Comparison of ENCODE assay signal across 30 cellular contexts in genomic region chr1:28364888-28365287, GRCh38.
"Had no signal": no experiment of that assay in that cellular context is flagged by ENCODE, and none has a peak within 500 bp of the region (broad histone marks: within the 10 kb centered on the region; RNA-seq: fewer than 3 reads in every experiment).

No MANE protein-coding gene starts in this region.

- H3K4me1 ChIP-seq: breast epithelium, colonic mucosa had no signal

- H3K27me3 Mint-ChIP-seq: activated B cell treated with CpG ODN at 0.5 μM for 24 hours; activated CD8-positive, alpha-beta T cell treated with anti-CD3 and anti-CD28 coated beads for 36 hours; activated naive CD8-positive, alpha-beta T cell; activated T-helper 17 cell treated with anti-CD3 and anti-CD28 coated beads, Interleukin-2, amount 50 U/mL, for 72 hours; T-helper 17 cell had no signal

- H3K27ac ChIP-seq: cardiac muscle cell, colonic mucosa, WERI-Rb-1 had no signal

- H3K27me3 ChIP-seq: breast epithelium, cardiac muscle cell, colonic mucosa had no signal

- H3K9me3 ChIP-seq: breast epithelium, colonic mucosa had no signal

- H3K36me3 Mint-ChIP-seq: brain had no signal

- H3K27ac Mint-ChIP-seq: activated B cell treated with CpG ODN at 0.5 μM for 24 hours; activated CD8-positive, alpha-beta T cell treated with anti-CD3 and anti-CD28 coated beads for 36 hours; activated naive CD8-positive, alpha-beta T cell; activated T-helper 17 cell treated with anti-CD3 and anti-CD28 coated beads, Interleukin-2, amount 50 U/mL, for 72 hours; brain; T-helper 17 cell; T-helper 2 cell treated with Interferon-gamma antibody and Interleukin-4, amounts not matched to agents 5 μg/mL and 100 μg/mL, for 36 hours had no signal

- ATAC-seq: activated CD4-positive, CD25-positive, alpha-beta regulatory T cell treated with anti-CD3 and anti-CD28 coated beads, Interleukin-2, amount 50 U/mL, for 24 hours; activated CD8-positive, alpha-beta T cell treated with anti-CD3 and anti-CD28 coated beads for 36 hours; activated T-cell treated with anti-CD3 and anti-CD28 coated beads, Interleukin-2, amount 50 U/mL, for 4 hours; activated T-helper 17 cell treated with anti-CD3 and anti-CD28 coated beads, Interleukin-2, amount 50 U/mL, for 72 hours; esophagus mucosa; T-helper 17 cell had no signal

- H3K9me3 Mint-ChIP-seq: activated B cell treated with CpG ODN at 0.5 μM for 24 hours; activated CD8-positive, alpha-beta T cell treated with anti-CD3 and anti-CD28 coated beads for 36 hours; activated T-cell treated with anti-CD3 and anti-CD28 coated beads, Interleukin-2, amount 50 U/mL, for 4 hours; activated T-helper 17 cell treated with anti-CD3 and anti-CD28 coated beads, Interleukin-2, amount 50 U/mL, for 72 hours; brain; T-helper 2 cell treated with Interferon-gamma antibody and Interleukin-4, amounts not matched to agents 5 μg/mL and 100 μg/mL, for 36 hours had no signal

- H3K4me3 Mint-ChIP-seq: activated B cell treated with CpG ODN at 0.5 μM for 24 hours; activated CD8-positive, alpha-beta T cell treated with anti-CD3 and anti-CD28 coated beads for 36 hours; activated naive CD8-positive, alpha-beta T cell; activated T-cell treated with anti-CD3 and anti-CD28 coated beads, Interleukin-2, amount 50 U/mL, for 4 hours; activated T-helper 17 cell treated with anti-CD3 and anti-CD28 coated beads, Interleukin-2, amount 50 U/mL, for 72 hours; brain; T-helper 17 cell; T-helper 2 cell treated with Interferon-gamma antibody and Interleukin-4, amounts not matched to agents 5 μg/mL and 100 μg/mL, for 36 hours had no signal

- DNase-seq: activated B cell treated with CpG ODN at 0.5 μM for 24 hours; activated CD4-positive, alpha-beta T cell treated with anti-CD3 and anti-CD28 coated beads for 48 hours; activated CD4-positive, alpha-beta T cell treated with anti-CD3 and anti-CD28 coated beads, Interleukin-2, amount 50 U/mL, for 1 hour; activated CD4-positive, alpha-beta T cell treated with anti-CD3 and anti-CD28 coated beads, Interleukin-2, amount 50 U/mL, for 48 hours; activated CD8-positive, alpha-beta memory T cell treated with anti-CD3 and anti-CD28 coated beads for 24 hours; activated CD8-positive, alpha-beta T cell treated with anti-CD3 and anti-CD28 coated beads for 36 hours; activated effector memory CD4-positive, alpha-beta T cell treated with Interleukin-2 at 50 U/mL for 16 hours; activated gamma-delta T cell treated with Interleukin-2 at 50 U/mL for 16 hours; activated naive CD4-positive, alpha-beta T cell treated with anti-CD3 and anti-CD28 coated beads, Interleukin-2, amount 50 U/mL, for 16 hours; activated naive CD4-positive, alpha-beta T cell treated with Interleukin-2 at 50 U/mL for 16 hours; activated T-cell treated with anti-CD3 and anti-CD28 coated beads, Interleukin-2, amount 50 U/mL, for 4 hours; amniotic stem cell; anterior cingulate cortex; central memory CD4-positive, alpha-beta T cell; cerebellar nuclear complex; colonic mucosa; effector CD8-positive, alpha-beta T cell; foreskin fibroblast; T-helper 1 cell; T-helper 17 cell; T1000; WERI-Rb-1 had no signal

- H3K4me3 ChIP-seq: breast epithelium, cardiac muscle cell, colonic mucosa had no signal

- H3K36me3 ChIP-seq: breast epithelium, cardiac muscle cell, colonic mucosa, WERI-Rb-1 had no signal
